ENCODE assay signal across 18 cellular contexts in genomic region chr18:11784905-11785304, GRCh38.
"Had no signal": no experiment of that assay in that cellular context is flagged by ENCODE, and none has a peak within 500 bp of the region (broad histone marks: within the 10 kb centered on the region; RNA-seq: fewer than 3 reads in every experiment).

No MANE protein-coding gene starts in this region.

- H3K27me3 ChIP-seq: ovary, testis, tibial nerve, upper lobe of right lung, vagina had no signal

- H3K9me3 Mint-ChIP-seq: naive thymus-derived CD8-positive, alpha-beta T cell; stimulated activated effector memory CD8-positive, alpha-beta T cell treated with anti-CD3 and anti-CD28 coated beads, Interleukin-12 subunit alpha, Interleukin-12 subunit beta, amount 100 ng/mL, for 72 hours; stimulated activated naive CD8-positive, alpha-beta T cell treated with anti-CD3 and anti-CD28 coated beads, Interleukin-15, Interleukin-2, amounts not matched to agents 100 ng/mL and 50 ng/mL, for 24 hours had no signal

- H3K36me3 ChIP-seq: heart left ventricle, ovary, tibial nerve, upper lobe of right lung, vagina had no signal

- ATAC-seq: esophagus mucosa; heart left ventricle; left colon; mucosa of descending colon; naive thymus-derived CD8-positive, alpha-beta T cell; right cardiac atrium; stimulated activated effector memory CD8-positive, alpha-beta T cell treated with anti-CD3 and anti-CD28 coated beads, Interleukin-12 subunit alpha, Interleukin-12 subunit beta, amount 100 ng/mL, for 72 hours; upper lobe of right lung had no signal

- H3K4me3 Mint-ChIP-seq: naive thymus-derived CD8-positive, alpha-beta T cell; stimulated activated effector memory CD8-positive, alpha-beta T cell treated with anti-CD3 and anti-CD28 coated beads, Interleukin-12 subunit alpha, Interleukin-12 subunit beta, amount 100 ng/mL, for 72 hours; stimulated activated naive CD8-positive, alpha-beta T cell treated with anti-CD3 and anti-CD28 coated beads, Interleukin-15, Interleukin-2, amounts not matched to agents 100 ng/mL and 50 ng/mL, for 24 hours had no signal

- H3K4me1 Mint-ChIP-seq: naive thymus-derived CD8-positive, alpha-beta T cell; stimulated activated effector memory CD8-positive, alpha-beta T cell treated with anti-CD3 and anti-CD28 coated beads, Interleukin-12 subunit alpha, Interleukin-12 subunit beta, amount 100 ng/mL, for 72 hours had no signal

- H3K36me3 Mint-ChIP-seq: naive thymus-derived CD8-positive, alpha-beta T cell; stimulated activated effector memory CD8-positive, alpha-beta T cell treated with anti-CD3 and anti-CD28 coated beads, Interleukin-12 subunit alpha, Interleukin-12 subunit beta, amount 100 ng/mL, for 72 hours had no signal

- H3K9me3 ChIP-seq: heart left ventricle, mucosa of descending colon, ovary, testis, tibial nerve, upper lobe of right lung, vagina had no signal

- H3K4me3 ChIP-seq: heart left ventricle, mucosa of descending colon, ovary, testis, tibial nerve, upper lobe of right lung, vagina had no signal

- DNase-seq: cortex of kidney; dorsolateral prefrontal cortex; effector CD8-positive, alpha-beta T cell; heart left ventricle; hippocampal formation; left colon; mucosa of descending colon; naive thymus-derived CD8-positive, alpha-beta T cell; ovary; right cardiac atrium; stimulated activated CD8-positive, alpha-beta memory T cell treated with anti-CD3 and anti-CD28 coated beads, Interleukin-4, amount 100 ng/mL, for 48 hours; testis; upper lobe of right lung had no signal

- H3K27ac ChIP-seq: heart left ventricle, ovary, testis, upper lobe of right lung, vagina had no signal

- H3K27ac Mint-ChIP-seq: stimulated activated effector memory CD8-positive, alpha-beta T cell treated with anti-CD3 and anti-CD28 coated beads, Interleukin-12 subunit alpha, Interleukin-12 subunit beta, amount 100 ng/mL, for 72 hours; stimulated activated naive CD8-positive, alpha-beta T cell treated with anti-CD3 and anti-CD28 coated beads, Interleukin-15, Interleukin-2, amounts not matched to agents 100 ng/mL and 50 ng/mL, for 24 hours had no signal

- H3K4me1 ChIP-seq: testis, upper lobe of right lung, vagina had no signal
